1 cellular context compared by ENCODE assay signal in the genomic region with DNA sequence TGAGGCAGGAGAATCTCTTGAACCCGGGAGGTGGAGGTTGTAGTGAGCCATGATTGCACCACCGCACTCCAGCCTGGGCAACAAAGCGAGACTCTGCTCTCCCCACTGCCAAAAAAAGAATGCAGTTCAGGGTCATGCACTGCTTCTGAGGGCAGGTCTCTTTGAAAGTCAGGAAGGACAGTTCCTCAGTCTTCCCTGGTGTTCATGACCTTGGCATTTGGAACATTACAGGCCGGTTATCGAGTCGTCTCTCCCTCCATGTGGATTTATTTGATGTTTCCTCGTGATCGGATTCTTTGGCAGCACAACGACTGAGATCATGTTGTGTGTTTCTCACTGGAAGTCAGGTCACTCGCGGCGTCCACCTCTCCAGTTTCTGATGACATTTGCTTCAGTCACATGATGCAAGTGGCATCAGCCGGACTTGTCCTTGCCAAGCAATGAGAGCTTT.
TF ChIP-seq lines count a peak whose summit lies in the region.

No MANE protein-coding gene starts in this region.

TF ChIP-seq in H1, 55 proteins besides CTCF, POLR2A, EP300 and RAD21:
- TF ChIP-seq SIRT6 (IDR thresholded peaks at IDR 0.05; ENCODE audit: low read length): no peak
- TF ChIP-seq ASH2L (IDR thresholded peaks at IDR 0.05; ENCODE audit: low read length): no peak
- TF ChIP-seq KDM1A (IDR thresholded peaks at IDR 0.05; ENCODE audit: borderline replicate concordance, low read length): no peak
- TF ChIP-seq TAF1 (IDR thresholded peaks at IDR 0.05; ENCODE audit: low read depth, low read length): no peak
- no peak for TF ChIP-seq BACH1 (IDR thresholded peaks at IDR 0.05; ENCODE audit: low read length)
- TF ChIP-seq BCL11A (IDR thresholded peaks at IDR 0.05; ENCODE audit: low read depth in 2 of 2, low read length in 2 of 2): no peak
